ENCODE assay signal across 16 cellular contexts in genomic region chr3:38327335-38328009, GRCh38. TPM values are rescaled to one million over a fixed set of nuclear protein-coding genes. Genes with fewer than 3 reads are reported as not detected.
A peak's percentile ranks its signal among the peaks of the same experiment; 100 is the strongest.
DNase-seq lines count a peak whose midpoint lies in the region; ATAC-seq and TF ChIP-seq lines count a peak whose summit lies in the region.
"Had no signal": no experiment of that assay in that cellular context is flagged by ENCODE, and none has a peak within 500 bp of the region (broad histone marks: within the 10 kb centered on the region; RNA-seq: fewer than 3 reads in every experiment).

No MANE protein-coding gene starts in this region.

- ATAC-seq in right lobe of liver = no peak
- ATAC-seq: right cardiac atrium had no signal

- H3K27ac ChIP-seq in PC-9 = peak overlapping the region; percentile 70
- no peak overlapping the region for H3K27ac ChIP-seq in right lobe of liver
- H3K27ac ChIP-seq: 22Rv1, hepatocyte, testis had no signal

- BruUV-seq in PC-9 (replicated peaks; lab: Mats Ljungman, UMichigan) = no TSS peak

- TF ChIP-seq POLR2A in right lobe of liver (IDR thresholded peaks at IDR 0.05) = no peak

- H3K36me3 Mint-ChIP-seq in nephron progenitor cell (ENCODE audit: low read depth) = no peaks in the 10 kb centered on the region
- H3K36me3 Mint-ChIP-seq: activated naive CD4-positive, alpha-beta T cell treated with anti-CD3 and anti-CD28 coated beads, Interleukin-2, amount 50 U/mL, for 24 hours had no signal

- TF ChIP-seq CTCF in PC-9 (conservative IDR thresholded peaks at IDR 0.05) (no peak), right lobe of liver (IDR thresholded peaks at IDR 0.05) (no peak), nephron progenitor cell (IDR thresholded peaks at IDR 0.05) (no peak)

- no peaks in the 10 kb centered on the region for H3K79me2 ChIP-seq in PC-9 (ENCODE audit: low read depth)
- H3K79me2 ChIP-seq: hepatocyte had no signal

- no peaks in the 10 kb centered on the region for H3K9me2 ChIP-seq in PC-9 (ENCODE audit: insufficient read depth)

- H3K4me1 ChIP-seq in PC-9 (replicated peaks; ENCODE audit: insufficient read depth) = peaks cover 11% of the 10 kb centered on the region
- H3K4me1 ChIP-seq in right lobe of liver = peaks cover 0 to 4% (median 1%) of the 10 kb centered on the region in 4 donors
- H3K4me1 ChIP-seq: testis had no signal

- H4K20me1 ChIP-seq in PC-9 (ENCODE audit: insufficient read depth) = no peaks in the 10 kb centered on the region

- peaks cover 13% of the 10 kb centered on the region for H3K9me3 ChIP-seq in PC-9 (ENCODE audit: insufficient read depth, low read depth)
- H3K9me3 ChIP-seq in right lobe of liver = no peaks in the 10 kb centered on the region
- H3K9me3 ChIP-seq: testis had no signal

- H3F3A ChIP-seq in PC-9 (ENCODE audit: insufficient read depth, low read depth) = peaks cover 10% of the 10 kb centered on the region; the same call in 1 of the 2 replicates

- POLR2A ChIA-PET in PC-9 (lab: Charles Lee; ENCODE audit: unreplicated experiment) = no interaction called here

- intact Hi-C loops in PC-9 (cut with micrococcal nuclease; ENCODE audit: unreplicated experiment) (no loop called here), right lobe of liver (cut with DNase I) (no loop called here)

- peak; percentile 32 for DNase-seq in NK-92 treated with Interleukin-12 subunit alpha and Interleukin-12 subunit beta, amount 100 ng/mL, for 24 hours (lab: John Stamatoyannopoulos, UW)
- no peak for DNase-seq in NK-92 (lab: John Stamatoyannopoulos, UW; ENCODE audit: unreplicated experiment)
- DNase-seq in PC-9 = peak; percentile 14 to 72
- DNase-seq in dermis blood vessel endothelial cell = peak; percentile 32
- peak; percentile 76 for DNase-seq in renal cortical epithelial cell (ENCODE audit: low read depth)
- DNase-seq in NCI-H748 treated with DMSO at 0.1 percent for 48 hours (lab: John Stamatoyannopoulos, UW) = no peak
- no peak for DNase-seq in right lobe of liver
- DNase-seq in nephron progenitor cell = no peak
- DNase-seq: activated CD4-positive, alpha-beta T cell treated with anti-CD3 and anti-CD28 coated beads, Interleukin-2, amount 10 ng/mL, durations not matched to agents 7 days and 5 days; COR-L47; NCI-H1436 treated with DMSO at 0.1 percent for 48 hours; right cardiac atrium; testis had no signal

- no peaks in the 10 kb centered on the region for H3K36me3 ChIP-seq in PC-9 (ENCODE audit: low read depth)
- no peaks in the 10 kb centered on the region for H3K36me3 ChIP-seq in right lobe of liver

- peaks cover 22% of the 10 kb centered on the region for H3K27me3 Mint-ChIP-seq in nephron progenitor cell (ENCODE audit: low read depth, poor library complexity)

- no peaks in the 10 kb centered on the region for H3K4me1 Mint-ChIP-seq in nephron progenitor cell
- H3K4me1 Mint-ChIP-seq: activated CD4-positive, alpha-beta T cell treated with anti-CD3 and anti-CD28 coated beads, Interleukin-2, amount 10 ng/mL, durations not matched to agents 7 days and 5 days; activated naive CD4-positive, alpha-beta T cell treated with anti-CD3 and anti-CD28 coated beads, Interleukin-2, amount 50 U/mL, for 24 hours had no signal

- H3K4me3 Mint-ChIP-seq in nephron progenitor cell = no peak overlapping the region
- H3K4me3 Mint-ChIP-seq: activated CD4-positive, alpha-beta T cell treated with anti-CD3 and anti-CD28 coated beads, Interleukin-2, amount 10 ng/mL, durations not matched to agents 7 days and 5 days; activated naive CD4-positive, alpha-beta T cell treated with anti-CD3 and anti-CD28 coated beads, Interleukin-2, amount 50 U/mL, for 24 hours had no signal

- H3K9me3 Mint-ChIP-seq in nephron progenitor cell = peaks cover 7% of the 10 kb centered on the region
- H3K9me3 Mint-ChIP-seq: activated CD4-positive, alpha-beta T cell treated with anti-CD3 and anti-CD28 coated beads, Interleukin-2, amount 10 ng/mL, durations not matched to agents 7 days and 5 days; activated naive CD4-positive, alpha-beta T cell treated with anti-CD3 and anti-CD28 coated beads, Interleukin-2, amount 50 U/mL, for 24 hours had no signal

- no peak overlapping the region for H2AFZ ChIP-seq in PC-9
- H2AFZ ChIP-seq: hepatocyte had no signal

- CTCF ChIA-PET in PC-9 (lab: Charles Lee) = no interaction called here

- H3K4me3 ChIP-seq in PC-9 (no peak overlapping the region), right lobe of liver (no peak overlapping the region)
- H3K4me3 ChIP-seq: hepatocyte, testis had no signal

- H3K27me3 ChIP-seq in PC-9 (ENCODE audit: insufficient read depth, low read depth) (no peaks in the 10 kb centered on the region), right lobe of liver (no peaks in the 10 kb centered on the region)
- H3K27me3 ChIP-seq: hepatocyte, testis had no signal

- no peak overlapping the region for H3K27ac Mint-ChIP-seq in nephron progenitor cell
- H3K27ac Mint-ChIP-seq: activated CD4-positive, alpha-beta T cell treated with anti-CD3 and anti-CD28 coated beads, Interleukin-2, amount 10 ng/mL, durations not matched to agents 7 days and 5 days; activated naive CD4-positive, alpha-beta T cell treated with anti-CD3 and anti-CD28 coated beads, Interleukin-2, amount 50 U/mL, for 24 hours had no signal

- peak overlapping the region; percentile 31; the same call in 1 of the 2 replicates for H3K4me2 ChIP-seq in PC-9
- H3K4me2 ChIP-seq: hepatocyte had no signal

RNA-seq across cellular contexts. Expression of gene XYLB, which starts 19.1 kb away (rescaled TPM):
- total RNA-seq in PC-9 (2021) (2.4 and 4.2 TPM in 2 replicates), dermis blood vessel endothelial cell (1.7 and 2.1 TPM in 2 replicates), renal cortical epithelial cell (1.0 TPM in 2 replicates), right lobe of liver (10 to 100 TPM; 26.2 to 48.3 (median 36.6) TPM)

RNA-seq across cellular contexts. Expression of gene SLC22A14, which starts 45.4 kb away (rescaled TPM):
- total RNA-seq in PC-9 (2021) (not detected in 2 replicates), dermis blood vessel endothelial cell (0.17 TPM in 1 of 2 replicates, not detected in the other), renal cortical epithelial cell (0.45 TPM in 1 of 2 replicates, not detected in the other), right lobe of liver (under 1 TPM in 3 of 6 experiments, not detected in 3; 0.12 to 0.29 (median 0.12) TPM)
- total RNA-seq: activated CD4-positive, alpha-beta T cell treated with anti-CD3 and anti-CD28 coated beads, Interleukin-2, amount 10 ng/mL, durations not matched to agents 7 days and 5 days had no signal

Comparison
In these comparisons a context has a peak if more than half of its experiments do, and no peak if none do; other contexts are left out.
1. DNase-seq: peak in NK-92 treated with Interleukin-12 subunit alpha and Interleukin-12 subunit beta, amount 100 ng/mL, for 24 hours (single experiment), PC-9 (2 of 2), dermis blood vessel endothelial cell (single experiment) and renal cortical epithelial cell (single experiment); none in NK-92 (single experiment), NCI-H748 treated with DMSO at 0.1 percent for 48 hours (single experiment), right lobe of liver (0 of 3) and nephron progenitor cell (single experiment).